8 cellular contexts compared by ENCODE assay signal in the genomic region with DNA sequence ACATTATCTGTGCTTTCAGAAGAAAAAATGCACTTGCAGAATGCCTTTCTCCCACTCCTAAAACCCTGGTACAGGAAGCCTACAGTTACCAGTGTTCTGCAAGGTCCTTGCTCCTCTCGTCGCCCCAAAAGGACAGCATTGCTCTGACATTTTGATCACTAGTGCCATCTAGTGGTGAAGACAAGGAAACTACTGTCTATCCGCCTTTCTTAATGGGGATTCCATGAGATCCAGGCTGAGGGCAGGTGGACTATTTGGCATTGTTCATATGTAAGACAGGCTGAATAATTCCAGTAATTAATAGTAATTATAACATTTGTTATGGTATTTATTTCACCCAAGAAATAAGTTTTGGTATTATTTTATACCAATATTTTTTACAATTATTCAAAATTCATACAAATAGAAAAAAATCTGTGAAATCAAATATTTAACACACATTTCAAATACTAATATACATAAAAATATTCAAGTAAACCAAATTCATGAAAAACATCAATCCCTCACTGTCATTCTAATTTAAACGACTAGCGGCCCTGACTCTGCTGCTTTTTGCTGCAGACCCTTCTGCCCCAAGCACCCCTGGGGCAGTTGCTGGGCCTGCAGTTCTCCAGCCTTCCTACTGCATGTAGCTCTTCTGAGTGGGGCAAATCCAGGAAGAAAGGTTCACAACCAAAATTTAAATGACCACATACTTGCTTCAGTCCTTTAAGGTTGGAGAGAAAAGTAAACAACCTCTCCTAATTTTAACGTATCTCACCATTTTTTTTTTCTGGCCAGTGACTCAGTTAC. TPM values are rescaled to one million over a fixed set of nuclear protein-coding genes. Genes with fewer than 3 reads are reported as not detected.
DNase-seq lines count a peak whose midpoint lies in the region; ATAC-seq and TF ChIP-seq lines count a peak whose summit lies in the region.

No MANE protein-coding gene starts in this region.

- H3K4me1 Mint-ChIP-seq in CD14-positive monocyte: peaks cover 2% of the 10 kb centered on the region
- peaks cover 17% of the 10 kb centered on the region for H3K4me1 Mint-ChIP-seq in stimulated activated effector memory CD8-positive, alpha-beta T cell treated with anti-CD3 and anti-CD28 coated beads, Interleukin-12 subunit alpha, Interleukin-12 subunit beta, amount 100 ng/mL, for 72 hours

- no peak overlapping the region for H2AFZ ChIP-seq in SK-N-SH (ENCODE audit: low read depth)

- no peak overlapping the region for H3K9ac ChIP-seq in SK-N-SH

- no peaks in the 10 kb centered on the region for H3K27me3 Mint-ChIP-seq in CD14-positive monocyte (ENCODE audit: low read depth in 3 of 3)

- H3K79me2 ChIP-seq in SK-N-SH (ENCODE audit: insufficient read depth): peaks cover 6% of the 10 kb centered on the region; the same call in 1 of the 2 replicates

- H3K27me3 ChIP-seq in SK-N-SH (ENCODE audit: insufficient read depth): no peaks in the 10 kb centered on the region

- intact Hi-C loops in CD14-positive monocyte (cut with micrococcal nuclease): loop anchor here in 1 of 2 donors (10.0 kb wide), 1 partner anchor 795 kb away; no protein-coding TSS in a partner anchor

- 41% methylated on average over 6 of the region's 6 CpGs for WGBS in SK-N-SH (ENCODE audit: low lambda C conversion rate)

- H3K4me3 Mint-ChIP-seq in CD14-positive monocyte: no peak overlapping the region
- no peak overlapping the region for H3K4me3 Mint-ChIP-seq in stimulated activated effector memory CD8-positive, alpha-beta T cell treated with anti-CD3 and anti-CD28 coated beads, Interleukin-12 subunit alpha, Interleukin-12 subunit beta, amount 100 ng/mL, for 72 hours

- H3K9me3 Mint-ChIP-seq in CD14-positive monocyte: no peaks in the 10 kb centered on the region
- H3K9me3 Mint-ChIP-seq in stimulated activated effector memory CD8-positive, alpha-beta T cell treated with anti-CD3 and anti-CD28 coated beads, Interleukin-12 subunit alpha, Interleukin-12 subunit beta, amount 100 ng/mL, for 72 hours: no peaks in the 10 kb centered on the region

- H3F3A ChIP-seq in SK-N-SH (replicated peaks; ENCODE audit: insufficient read depth): peaks cover 13% of the 10 kb centered on the region

- H3K27ac ChIP-seq in SK-N-SH (ENCODE audit: low read depth in 2 of 2, low read length in 1 of 2): peak overlapping the region in 1 of 2 experiments; percentile 44; a peak in 2 of 4 replicates

- peak overlapping the region in 1 of 7 donors; percentile 16 for H3K27ac Mint-ChIP-seq in CD14-positive monocyte
- no peak overlapping the region for H3K27ac Mint-ChIP-seq in stimulated activated effector memory CD8-positive, alpha-beta T cell treated with anti-CD3 and anti-CD28 coated beads, Interleukin-12 subunit alpha, Interleukin-12 subunit beta, amount 100 ng/mL, for 72 hours

- H3K36me3 ChIP-seq in SK-N-SH (replicated peaks in 1 of 2; ENCODE audit: control insufficient read depth in 1 of 2, insufficient read depth in 2 of 2, low read length in 1 of 2): peaks cover 29 to 58% of the 10 kb centered on the region in 2 experiments

- no peaks in the 10 kb centered on the region for H3K9me2 ChIP-seq in SK-N-SH

- 0 out of 2 replicates have a peak, but pooled peaks cover 3% of the 10 kb centered on the region for H4K20me1 ChIP-seq in SK-N-SH (ENCODE audit: insufficient read depth)

- no peaks in the 10 kb centered on the region for H3K9me3 ChIP-seq in SK-N-SH

- peak; percentile 76 for TF ChIP-seq RAD21 in SK-N-SH (IDR thresholded peaks at IDR 0.05; ENCODE audit: low read length)

- in situ Hi-C loops in T47D (cut with HindIII; ENCODE audit: low pct_unique_long_range_greater_than_20kb, low sequenced_read_pairs): no loop called here

- peak; percentile 85 for TF ChIP-seq CTCF in CD14-positive monocyte (IDR thresholded peaks at IDR 0.05)
- peak; percentile 82 for TF ChIP-seq CTCF in SK-N-SH (IDR thresholded peaks at IDR 0.05)

- peaks cover 46 to 62% of the 10 kb centered on the region in 2 donors for H3K36me3 Mint-ChIP-seq in CD14-positive monocyte
- H3K36me3 Mint-ChIP-seq in stimulated activated effector memory CD8-positive, alpha-beta T cell treated with anti-CD3 and anti-CD28 coated beads, Interleukin-12 subunit alpha, Interleukin-12 subunit beta, amount 100 ng/mL, for 72 hours: peaks cover 58% of the 10 kb centered on the region

- ATAC-seq in GM18861 (IDR thresholded peaks at IDR 0.05; ENCODE audit: unreplicated experiment) (peak; percentile 99), HG02973 (IDR thresholded peaks at IDR 0.05; ENCODE audit: unreplicated experiment) (peak; percentile 95)
- ATAC-seq in stimulated activated effector memory CD8-positive, alpha-beta T cell treated with anti-CD3 and anti-CD28 coated beads, Interleukin-12 subunit alpha, Interleukin-12 subunit beta, amount 100 ng/mL, for 72 hours: peak; percentile 78

- POLR2A ChIA-PET in SK-N-SH (lab: Yijun Ruan, JAX): no interaction called here

- no peak for TF ChIP-seq EP300 in SK-N-SH (IDR thresholded peaks at IDR 0.05; ENCODE audit: borderline replicate concordance in 1 of 2, low read depth in 1 of 2, low read length in 1 of 2)

- CTCF ChIA-PET in SK-N-SH (lab: Yijun Ruan, JAX): interaction anchor here (0.7 to 3.2 kb wide), 12 partner anchors 8 to 1110 kb away, joined by 3 to 17 read pairs (median 4); partner anchors contain the start of genes KIAA1328 and TPGS2

- peak overlapping the region; percentile 29; the same call in 1 of the 2 replicates for H3K4me2 ChIP-seq in SK-N-SH

- DNase-seq in CD14-positive monocyte (ENCODE audit: low spot score) (no peak), NCI-H1417 (lab: John Stamatoyannopoulos, UW) (peak; percentile 39 to 83 (median 70)), SK-N-SH (peak; percentile 76), T47D (ENCODE audit: low read depth in 1 of 2, low spot score in 1 of 2) (peak; percentile 26 to 73), islet precursor cell (peak; percentile 55)
- DNase-seq in stimulated activated effector memory CD8-positive, alpha-beta T cell treated with anti-CD3 and anti-CD28 coated beads, Interleukin-12 subunit alpha, Interleukin-12 subunit beta, amount 100 ng/mL, for 72 hours (ENCODE audit: low spot score in 2 of 2): peak; percentile 4 to 50

- H3K4me1 ChIP-seq in SK-N-SH (ENCODE audit: control insufficient read depth in 1 of 2, insufficient read depth in 2 of 2, low read depth in 1 of 2, low read length in 1 of 2): peaks cover 0 to 4% of the 10 kb centered on the region in 2 experiments; a peak in 3 of 4 replicates

- H3K4me3 ChIP-seq in SK-N-SH (ENCODE audit: low read depth in 2 of 2, low read length in 1 of 2): peak overlapping the region in 1 of 2 experiments; percentile 16; a peak in 1 of 4 replicates

TF ChIP-seq in SK-N-SH, 30 proteins besides CTCF, POLR2A, EP300 and RAD21:
- TF ChIP-seq FOXJ3 (CRISPR knock-in tag; IDR thresholded peaks at IDR 0.05) (no peak), GATA2 (CRISPR knock-in tag; IDR thresholded peaks at IDR 0.05) (no peak), NFIC (IDR thresholded peaks at IDR 0.05; ENCODE audit: borderline replicate concordance) (no peak), RCOR1 (IDR thresholded peaks at IDR 0.05; ENCODE audit: low read length) (no peak), RFX5 (IDR thresholded peaks at IDR 0.05; ENCODE audit: low read length) (0 out of 2 replicates have a peak, but pooled peaks have one; percentile 21), SMC3 (IDR thresholded peaks at IDR 0.05; ENCODE audit: low read depth, low read length) (peak; percentile 60), YY1 (IDR thresholded peaks at IDR 0.05; ENCODE audit: low read depth) (no peak; the same call in 1 of the 2 replicates), CHD2 (IDR thresholded peaks at IDR 0.05; ENCODE audit: low read length, partially characterized antibody) (peak; percentile 28), ZBTB33 (IDR thresholded peaks at IDR 0.05; ENCODE audit: borderline replicate concordance, low read depth) (no peak)

RNA-seq across cellular contexts. Expression of gene TPGS2, which starts 19.0 kb away (rescaled TPM):
- 10 to 100 TPM; 41.5 to 50.1 TPM for polyA plus RNA-seq in CD14-positive monocyte
- polyA plus RNA-seq in SK-N-SH (2012; rRNA removed): 235 and 257 TPM in 2 replicates
- polyA plus RNA-seq in SK-N-SH (2012; cell fraction: cytosol; rRNA removed): 216 and 284 TPM in 2 replicates
- 59.4 and 111 TPM in 2 replicates for polyA plus RNA-seq in SK-N-SH (2012; cell fraction: nucleus; rRNA removed)

RNA-seq across cellular contexts. Expression of gene KIAA1328, which starts 19.1 kb away (rescaled TPM):
- polyA plus RNA-seq in CD14-positive monocyte: 1 to 10 TPM; 3.8 to 3.9 TPM
- polyA plus RNA-seq in SK-N-SH (2012; rRNA removed): 2.6 and 3.3 TPM in 2 replicates
- polyA plus RNA-seq in SK-N-SH (2012; cell fraction: cytosol; rRNA removed): 2.3 and 2.9 TPM in 2 replicates
- 5.9 and 9.2 TPM in 2 replicates for polyA plus RNA-seq in SK-N-SH (2012; cell fraction: nucleus; rRNA removed)
